1 cellular context compared by ENCODE assay signal in genomic region chr10:12701696-12702095, GRCh38.
TF ChIP-seq lines count a peak whose summit lies in the region.

No MANE protein-coding gene starts in this region.

TF ChIP-seq in IMR-90, 13 proteins besides CTCF, POLR2A, EP300 and RAD21:
- TF ChIP-seq RCOR1 (IDR thresholded peaks at IDR 0.05; ENCODE audit: insufficient replicate concordance, low read length), result no peak
- TF ChIP-seq BHLHE40 (IDR thresholded peaks at IDR 0.05; ENCODE audit: low read depth, low read length), result no peak; the same call in 1 of the 2 replicates
- TF ChIP-seq, protein P1, sequence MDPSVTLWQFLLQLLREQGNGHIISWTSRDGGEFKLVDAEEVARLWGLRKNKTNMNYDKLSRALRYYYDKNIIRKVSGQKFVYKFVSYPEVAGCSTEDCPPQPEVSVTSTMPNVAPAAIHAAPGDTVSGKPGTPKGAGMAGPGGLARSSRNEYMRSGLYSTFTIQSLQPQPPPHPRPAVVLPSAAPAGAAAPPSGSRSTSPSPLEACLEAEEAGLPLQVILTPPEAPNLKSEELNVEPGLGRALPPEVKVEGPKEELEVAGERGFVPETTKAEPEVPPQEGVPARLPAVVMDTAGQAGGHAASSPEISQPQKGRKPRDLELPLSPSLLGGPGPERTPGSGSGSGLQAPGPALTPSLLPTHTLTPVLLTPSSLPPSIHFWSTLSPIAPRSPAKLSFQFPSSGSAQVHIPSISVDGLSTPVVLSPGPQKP (IDR thresholded peaks at IDR 0.05; ENCODE audit: borderline replicate concordance, low read depth, low read length), result no peak
- no peak for TF ChIP-seq FOS (IDR thresholded peaks at IDR 0.05; ENCODE audit: low read depth, low read length)
- TF ChIP-seq SMC3 (IDR thresholded peaks at IDR 0.05; ENCODE audit: low read depth, low read length), result no peak
- no peak for TF ChIP-seq MAFK (IDR thresholded peaks at IDR 0.05; ENCODE audit: low read depth, low read length)
- TF ChIP-seq, protein P2, sequence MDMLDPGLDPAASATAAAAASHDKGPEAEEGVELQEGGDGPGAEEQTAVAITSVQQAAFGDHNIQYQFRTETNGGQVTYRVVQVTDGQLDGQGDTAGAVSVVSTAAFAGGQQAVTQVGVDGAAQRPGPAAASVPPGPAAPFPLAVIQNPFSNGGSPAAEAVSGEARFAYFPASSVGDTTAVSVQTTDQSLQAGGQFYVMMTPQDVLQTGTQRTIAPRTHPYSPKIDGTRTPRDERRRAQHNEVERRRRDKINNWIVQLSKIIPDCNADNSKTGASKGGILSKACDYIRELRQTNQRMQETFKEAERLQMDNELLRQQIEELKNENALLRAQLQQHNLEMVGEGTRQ (IDR thresholded peaks at IDR 0.05; ENCODE audit: low read depth, low read length), result no peak
- no peak for TF ChIP-seq MAZ (IDR thresholded peaks at IDR 0.05; ENCODE audit: borderline replicate concordance, low read depth, low read length)
TF ChIP-seq in IMR-90: peak in this region for 0.
